Comparison of ENCODE assay signal across 8 cellular contexts in genomic region chr16:57815987-57816745, GRCh38.
A peak's percentile ranks its signal among the peaks of the same experiment; 100 is the strongest.
DNase-seq lines count a peak whose midpoint lies in the region; ATAC-seq and TF ChIP-seq lines count a peak whose summit lies in the region.

No MANE protein-coding gene starts in this region.

- peaks cover 22% of the 10 kb centered on the region for H3K27me3 ChIP-seq in neutrophil

- TF ChIP-seq CTCF in neutrophil (IDR thresholded peaks at IDR 0.05), result no peak

- no peaks in the 10 kb centered on the region for H3K36me3 ChIP-seq in neutrophil

- no peak overlapping the region for H3K4me3 ChIP-seq in neutrophil (ENCODE audit: low read depth in 1 of 2, low read length in 1 of 2)

- peaks cover 10 to 19% of the 10 kb centered on the region in 2 experiments for H3K4me1 ChIP-seq in neutrophil (ENCODE audit: control insufficient read depth in 1 of 2, insufficient read depth in 1 of 2, low read depth in 1 of 2, low read length in 1 of 2)

- ATAC-seq in GM21576 (IDR thresholded peaks at IDR 0.05; ENCODE audit: unreplicated experiment), result peak; percentile 60
- no peak for ATAC-seq in HG03442 (IDR thresholded peaks at IDR 0.05; ENCODE audit: unreplicated experiment)

- no peaks in the 10 kb centered on the region for H3K9me3 ChIP-seq in neutrophil

- peak overlapping the region; percentile 31 for H3K27ac ChIP-seq in neutrophil

- peak in 11 of 14 donors; percentile 13 to 89 (median 65) for DNase-seq in C1 segment of cervical spinal cord (lab: John Stamatoyannopoulos, UW)
- peak; percentile 28 for DNase-seq in NCI-H2196 treated with DMSO at 0.1 percent for 48 hours (lab: John Stamatoyannopoulos, UW; ENCODE audit: unreplicated experiment)
- DNase-seq in activated T-cell treated with anti-CD3 and anti-CD28 coated beads, Interleukin-2, amount 50 U/mL, for 48 hours, result peak; percentile 64 to 70
- peak; percentile 51 for DNase-seq in fibroblast of the conjunctiva (ENCODE audit: low read depth)
- DNase-seq in NCI-H187 treated with DMSO at 0.1 percent for 48 hours (lab: John Stamatoyannopoulos, UW), result no peak
